In the genomic region with DNA sequence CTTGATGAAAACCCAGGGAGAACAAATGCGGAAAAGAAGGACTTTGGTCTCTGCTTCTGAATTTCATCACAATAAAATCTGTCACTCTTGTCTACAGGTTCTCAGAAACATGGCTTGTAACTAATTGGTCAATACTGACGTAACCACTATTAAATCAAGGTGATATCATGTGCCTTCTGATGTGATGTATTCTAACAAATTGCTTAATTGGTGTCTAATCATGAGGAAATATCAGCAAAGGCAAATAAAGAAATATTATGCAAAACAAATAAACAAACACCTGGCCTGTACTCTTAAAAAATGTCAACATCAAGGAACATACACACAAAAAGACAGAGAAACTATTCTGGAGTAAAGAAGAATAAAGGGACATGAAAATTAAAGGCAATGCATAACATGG, we compare ENCODE assay signal across 9 cellular contexts.
"Had no signal": no experiment of that assay in that cellular context is flagged by ENCODE, and none has a peak within 500 bp of the region (broad histone marks: within the 10 kb centered on the region; RNA-seq: fewer than 3 reads in every experiment).

No MANE protein-coding gene starts in this region.

- H3K4me3 ChIP-seq: GM23338, HAP-1, K562 had no signal

- H3K27ac ChIP-seq: HL-60 had no signal

- ATAC-seq: GM23338, HCT116, K562 had no signal

- DNase-seq: H7, HFFc6, IMR-90, KG1 had no signal
